Comparison of ENCODE assay signal across 16 cellular contexts in the genomic region with DNA sequence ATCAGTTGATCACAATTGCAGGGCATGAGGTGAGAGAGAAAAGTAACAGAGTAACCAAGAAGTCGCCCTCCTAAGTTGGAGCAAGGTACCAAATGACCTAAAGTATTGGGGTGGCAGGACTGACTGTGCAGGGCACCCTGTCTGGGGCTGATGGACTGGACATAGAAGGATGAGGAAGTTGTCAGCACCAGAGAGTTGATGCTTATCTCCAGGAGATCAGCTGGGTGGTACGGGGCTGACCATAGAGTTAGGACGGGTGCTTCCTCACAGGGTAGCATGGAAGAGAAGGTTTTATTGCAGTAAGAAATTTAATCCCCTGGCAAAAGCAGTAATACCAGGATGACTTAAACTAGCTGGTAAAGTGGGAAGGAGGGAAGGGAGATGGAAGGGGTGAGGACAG.
"Had no signal": no experiment of that assay in that cellular context is flagged by ENCODE, and none has a peak within 500 bp of the region (broad histone marks: within the 10 kb centered on the region; RNA-seq: fewer than 3 reads in every experiment).

No MANE protein-coding gene starts in this region.

- H3K9me3 ChIP-seq: gastroesophageal sphincter, tibial nerve had no signal

- H3K36me3 ChIP-seq: gastroesophageal sphincter, tibial nerve had no signal

- H3K4me3 Mint-ChIP-seq: activated naive CD4-positive, alpha-beta T cell treated with anti-CD3 and anti-CD28 coated beads for 36 hours had no signal

- DNase-seq: activated CD4-positive, alpha-beta T cell treated with anti-CD3 and anti-CD28 coated beads, Interleukin-2, amount 50 U/mL, for 1 hour; activated CD8-positive, alpha-beta memory T cell treated with anti-CD3 and anti-CD28 coated beads for 24 hours; activated naive CD4-positive, alpha-beta T cell treated with anti-CD3 and anti-CD28 coated beads for 36 hours; dorsolateral prefrontal cortex; midbrain; posterior cingulate gyrus; retina; stimulated activated CD4-positive, alpha-beta T cell treated with anti-CD3 and anti-CD28 coated beads, Interleukin-2, amount 100 ng/mL, for 48 hours; stimulated activated naive CD4-positive, alpha-beta T cell treated with Interleukin-2 at 50 U/mL for 16 hours; substantia nigra; T-helper 2 cell had no signal

- H3K27me3 ChIP-seq: dorsolateral prefrontal cortex, gastroesophageal sphincter, tibial nerve had no signal

- H3K27ac Mint-ChIP-seq: activated naive CD4-positive, alpha-beta T cell treated with anti-CD3 and anti-CD28 coated beads for 36 hours; activated T-helper 2 cell treated with anti-CD3 and anti-CD28 coated beads, Interferon-gamma antibody, Interleukin-2, Interleukin-4, amounts not matched to agents 10 μg/mL and 5 μg/mL and 100 μg/mL, durations not matched to agents 14 hours and 24 hours and 36 hours had no signal

- H3K4me3 ChIP-seq: dorsolateral prefrontal cortex, gastroesophageal sphincter, lung, tibial nerve had no signal

- ATAC-seq: activated CD4-positive, CD25-positive, alpha-beta regulatory T cell treated with anti-CD3 and anti-CD28 coated beads, Interleukin-2, amount 50 U/mL, for 24 hours; gastroesophageal sphincter had no signal

- H3K9me3 Mint-ChIP-seq: activated naive CD4-positive, alpha-beta T cell treated with anti-CD3 and anti-CD28 coated beads for 36 hours; activated T-helper 2 cell treated with anti-CD3 and anti-CD28 coated beads, Interferon-gamma antibody, Interleukin-2, Interleukin-4, amounts not matched to agents 10 μg/mL and 5 μg/mL and 100 μg/mL, durations not matched to agents 14 hours and 24 hours and 36 hours had no signal
